1 cellular context compared by ENCODE assay signal in genomic region chr3:183515968-183516851, GRCh38.
TF ChIP-seq lines count a peak whose summit lies in the region.

No MANE protein-coding gene starts in this region.

TF ChIP-seq in H1, 55 proteins besides CTCF, POLR2A, EP300 and RAD21 (continued from another document):
- TF ChIP-seq, protein P1, sequence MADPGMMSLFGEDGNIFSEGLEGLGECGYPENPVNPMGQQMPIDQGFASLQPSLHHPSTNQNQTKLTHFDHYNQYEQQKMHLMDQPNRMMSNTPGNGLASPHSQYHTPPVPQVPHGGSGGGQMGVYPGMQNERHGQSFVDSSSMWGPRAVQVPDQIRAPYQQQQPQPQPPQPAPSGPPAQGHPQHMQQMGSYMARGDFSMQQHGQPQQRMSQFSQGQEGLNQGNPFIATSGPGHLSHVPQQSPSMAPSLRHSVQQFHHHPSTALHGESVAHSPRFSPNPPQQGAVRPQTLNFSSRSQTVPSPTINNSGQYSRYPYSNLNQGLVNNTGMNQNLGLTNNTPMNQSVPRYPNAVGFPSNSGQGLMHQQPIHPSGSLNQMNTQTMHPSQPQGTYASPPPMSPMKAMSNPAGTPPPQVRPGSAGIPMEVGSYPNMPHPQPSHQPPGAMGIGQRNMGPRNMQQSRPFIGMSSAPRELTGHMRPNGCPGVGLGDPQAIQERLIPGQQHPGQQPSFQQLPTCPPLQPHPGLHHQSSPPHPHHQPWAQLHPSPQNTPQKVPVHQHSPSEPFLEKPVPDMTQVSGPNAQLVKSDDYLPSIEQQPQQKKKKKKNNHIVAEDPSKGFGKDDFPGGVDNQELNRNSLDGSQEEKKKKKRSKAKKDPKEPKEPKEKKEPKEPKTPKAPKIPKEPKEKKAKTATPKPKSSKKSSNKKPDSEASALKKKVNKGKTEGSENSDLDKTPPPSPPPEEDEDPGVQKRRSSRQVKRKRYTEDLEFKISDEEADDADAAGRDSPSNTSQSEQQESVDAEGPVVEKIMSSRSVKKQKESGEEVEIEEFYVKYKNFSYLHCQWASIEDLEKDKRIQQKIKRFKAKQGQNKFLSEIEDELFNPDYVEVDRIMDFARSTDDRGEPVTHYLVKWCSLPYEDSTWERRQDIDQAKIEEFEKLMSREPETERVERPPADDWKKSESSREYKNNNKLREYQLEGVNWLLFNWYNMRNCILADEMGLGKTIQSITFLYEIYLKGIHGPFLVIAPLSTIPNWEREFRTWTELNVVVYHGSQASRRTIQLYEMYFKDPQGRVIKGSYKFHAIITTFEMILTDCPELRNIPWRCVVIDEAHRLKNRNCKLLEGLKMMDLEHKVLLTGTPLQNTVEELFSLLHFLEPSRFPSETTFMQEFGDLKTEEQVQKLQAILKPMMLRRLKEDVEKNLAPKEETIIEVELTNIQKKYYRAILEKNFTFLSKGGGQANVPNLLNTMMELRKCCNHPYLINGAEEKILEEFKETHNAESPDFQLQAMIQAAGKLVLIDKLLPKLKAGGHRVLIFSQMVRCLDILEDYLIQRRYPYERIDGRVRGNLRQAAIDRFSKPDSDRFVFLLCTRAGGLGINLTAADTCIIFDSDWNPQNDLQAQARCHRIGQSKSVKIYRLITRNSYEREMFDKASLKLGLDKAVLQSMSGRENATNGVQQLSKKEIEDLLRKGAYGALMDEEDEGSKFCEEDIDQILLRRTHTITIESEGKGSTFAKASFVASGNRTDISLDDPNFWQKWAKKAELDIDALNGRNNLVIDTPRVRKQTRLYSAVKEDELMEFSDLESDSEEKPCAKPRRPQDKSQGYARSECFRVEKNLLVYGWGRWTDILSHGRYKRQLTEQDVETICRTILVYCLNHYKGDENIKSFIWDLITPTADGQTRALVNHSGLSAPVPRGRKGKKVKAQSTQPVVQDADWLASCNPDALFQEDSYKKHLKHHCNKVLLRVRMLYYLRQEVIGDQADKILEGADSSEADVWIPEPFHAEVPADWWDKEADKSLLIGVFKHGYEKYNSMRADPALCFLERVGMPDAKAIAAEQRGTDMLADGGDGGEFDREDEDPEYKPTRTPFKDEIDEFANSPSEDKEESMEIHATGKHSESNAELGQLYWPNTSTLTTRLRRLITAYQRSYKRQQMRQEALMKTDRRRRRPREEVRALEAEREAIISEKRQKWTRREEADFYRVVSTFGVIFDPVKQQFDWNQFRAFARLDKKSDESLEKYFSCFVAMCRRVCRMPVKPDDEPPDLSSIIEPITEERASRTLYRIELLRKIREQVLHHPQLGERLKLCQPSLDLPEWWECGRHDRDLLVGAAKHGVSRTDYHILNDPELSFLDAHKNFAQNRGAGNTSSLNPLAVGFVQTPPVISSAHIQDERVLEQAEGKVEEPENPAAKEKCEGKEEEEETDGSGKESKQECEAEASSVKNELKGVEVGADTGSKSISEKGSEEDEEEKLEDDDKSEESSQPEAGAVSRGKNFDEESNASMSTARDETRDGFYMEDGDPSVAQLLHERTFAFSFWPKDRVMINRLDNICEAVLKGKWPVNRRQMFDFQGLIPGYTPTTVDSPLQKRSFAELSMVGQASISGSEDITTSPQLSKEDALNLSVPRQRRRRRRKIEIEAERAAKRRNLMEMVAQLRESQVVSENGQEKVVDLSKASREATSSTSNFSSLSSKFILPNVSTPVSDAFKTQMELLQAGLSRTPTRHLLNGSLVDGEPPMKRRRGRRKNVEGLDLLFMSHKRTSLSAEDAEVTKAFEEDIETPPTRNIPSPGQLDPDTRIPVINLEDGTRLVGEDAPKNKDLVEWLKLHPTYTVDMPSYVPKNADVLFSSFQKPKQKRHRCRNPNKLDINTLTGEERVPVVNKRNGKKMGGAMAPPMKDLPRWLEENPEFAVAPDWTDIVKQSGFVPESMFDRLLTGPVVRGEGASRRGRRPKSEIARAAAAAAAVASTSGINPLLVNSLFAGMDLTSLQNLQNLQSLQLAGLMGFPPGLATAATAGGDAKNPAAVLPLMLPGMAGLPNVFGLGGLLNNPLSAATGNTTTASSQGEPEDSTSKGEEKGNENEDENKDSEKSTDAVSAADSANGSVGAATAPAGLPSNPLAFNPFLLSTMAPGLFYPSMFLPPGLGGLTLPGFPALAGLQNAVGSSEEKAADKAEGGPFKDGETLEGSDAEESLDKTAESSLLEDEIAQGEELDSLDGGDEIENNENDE (IDR thresholded peaks at IDR 0.05; ENCODE audit: insufficient replicate concordance, low read length): no peak
- TF ChIP-seq SIRT6 (IDR thresholded peaks at IDR 0.05; ENCODE audit: low read length): no peak
- no peak for TF ChIP-seq CHD2 (IDR thresholded peaks at IDR 0.05; ENCODE audit: low read length)
